In the genomic region with DNA sequence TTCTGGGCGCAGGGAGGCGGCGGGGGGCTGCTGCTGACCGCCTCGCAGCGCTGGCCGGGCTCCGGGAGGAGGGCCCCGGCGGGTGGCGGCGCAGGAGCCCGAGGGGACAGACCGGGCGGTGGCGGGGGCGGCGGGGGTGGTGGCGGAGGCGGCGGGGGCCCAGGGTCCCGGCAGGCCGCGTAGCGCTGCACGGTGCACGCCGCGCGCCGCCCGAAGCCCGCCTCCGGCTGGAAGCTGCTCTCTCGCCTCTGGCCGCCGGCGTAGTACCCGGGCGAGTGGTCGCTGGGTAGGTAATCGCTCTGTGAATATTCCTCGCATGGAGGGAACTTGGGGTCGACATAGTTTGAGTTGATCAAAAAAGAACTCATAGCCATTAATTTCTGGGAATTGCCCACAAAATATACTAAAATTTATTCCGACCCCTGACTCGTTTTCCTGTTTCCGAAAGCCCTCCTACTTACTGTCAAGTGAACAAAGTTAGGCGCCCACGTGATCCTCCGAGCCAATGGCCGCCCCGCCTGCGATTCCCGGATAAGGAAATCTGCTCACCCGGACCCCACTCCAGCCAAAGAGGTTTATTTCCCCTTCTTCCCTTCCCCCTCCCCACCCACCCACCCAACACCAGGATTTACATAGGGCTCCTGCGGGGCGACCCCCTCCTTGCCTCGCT, we compare ENCODE assay signal across 1 cellular context.
A peak's percentile ranks its signal among the peaks of the same experiment; 100 is the strongest.
TF ChIP-seq lines count a peak whose summit lies in the region.

A gene (minus strand): TSS at position 405 of the 670 bp plus-strand sequence. CDS start 31 bp downstream, at position 374.

TF ChIP-seq in H1, 55 proteins besides CTCF, POLR2A, EP300 and RAD21:
- no peak for TF ChIP-seq ASH2L (IDR thresholded peaks at IDR 0.05; ENCODE audit: low read length)
- no peak for TF ChIP-seq HDAC2 (IDR thresholded peaks at IDR 0.05; ENCODE audit: borderline replicate concordance in 1 of 2, low read depth in 2 of 2, low read length in 2 of 2)
- no peak for TF ChIP-seq TEAD4 (IDR thresholded peaks at IDR 0.05; ENCODE audit: low read depth, low read length)
- TF ChIP-seq, protein P1, sequence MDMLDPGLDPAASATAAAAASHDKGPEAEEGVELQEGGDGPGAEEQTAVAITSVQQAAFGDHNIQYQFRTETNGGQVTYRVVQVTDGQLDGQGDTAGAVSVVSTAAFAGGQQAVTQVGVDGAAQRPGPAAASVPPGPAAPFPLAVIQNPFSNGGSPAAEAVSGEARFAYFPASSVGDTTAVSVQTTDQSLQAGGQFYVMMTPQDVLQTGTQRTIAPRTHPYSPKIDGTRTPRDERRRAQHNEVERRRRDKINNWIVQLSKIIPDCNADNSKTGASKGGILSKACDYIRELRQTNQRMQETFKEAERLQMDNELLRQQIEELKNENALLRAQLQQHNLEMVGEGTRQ (IDR thresholded peaks at IDR 0.05; ENCODE audit: low read length) = peak; percentile 78
- no peak for TF ChIP-seq RXRA (IDR thresholded peaks at IDR 0.05; ENCODE audit: insufficient read depth, low read depth, low read length)
- TF ChIP-seq, protein P2, sequence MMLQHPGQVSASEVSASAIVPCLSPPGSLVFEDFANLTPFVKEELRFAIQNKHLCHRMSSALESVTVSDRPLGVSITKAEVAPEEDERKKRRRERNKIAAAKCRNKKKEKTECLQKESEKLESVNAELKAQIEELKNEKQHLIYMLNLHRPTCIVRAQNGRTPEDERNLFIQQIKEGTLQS (IDR thresholded peaks at IDR 0.05; ENCODE audit: insufficient read depth, low read depth, low read length) = peak; percentile 29; the same call in 1 of the 2 replicates
- no peak for TF ChIP-seq SP4 (IDR thresholded peaks at IDR 0.05; ENCODE audit: low read length)
- TF ChIP-seq TCF12 (IDR thresholded peaks at IDR 0.05; ENCODE audit: low read depth, low read length) = no peak
- no peak for TF ChIP-seq ZNF274 (IDR thresholded peaks at IDR 0.05; ENCODE audit: borderline replicate concordance, extremely low read depth, low read length)
- no peak for TF ChIP-seq CREB1 (IDR thresholded peaks at IDR 0.05)
- TF ChIP-seq, protein P3, sequence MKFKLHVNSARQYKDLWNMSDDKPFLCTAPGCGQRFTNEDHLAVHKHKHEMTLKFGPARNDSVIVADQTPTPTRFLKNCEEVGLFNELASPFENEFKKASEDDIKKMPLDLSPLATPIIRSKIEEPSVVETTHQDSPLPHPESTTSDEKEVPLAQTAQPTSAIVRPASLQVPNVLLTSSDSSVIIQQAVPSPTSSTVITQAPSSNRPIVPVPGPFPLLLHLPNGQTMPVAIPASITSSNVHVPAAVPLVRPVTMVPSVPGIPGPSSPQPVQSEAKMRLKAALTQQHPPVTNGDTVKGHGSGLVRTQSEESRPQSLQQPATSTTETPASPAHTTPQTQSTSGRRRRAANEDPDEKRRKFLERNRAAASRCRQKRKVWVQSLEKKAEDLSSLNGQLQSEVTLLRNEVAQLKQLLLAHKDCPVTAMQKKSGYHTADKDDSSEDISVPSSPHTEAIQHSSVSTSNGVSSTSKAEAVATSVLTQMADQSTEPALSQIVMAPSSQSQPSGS (IDR thresholded peaks at IDR 0.05; ENCODE audit: low read length) = no peak
- TF ChIP-seq SIN3A (conservative IDR thresholded peaks at IDR 0.05 in 1 of 2, IDR thresholded peaks at IDR 0.05 in 1 of 2; ENCODE audit: low read depth in 1 of 2, low read length in 2 of 2) = no peak
